27 cellular contexts compared by ENCODE assay signal in the genomic region with DNA sequence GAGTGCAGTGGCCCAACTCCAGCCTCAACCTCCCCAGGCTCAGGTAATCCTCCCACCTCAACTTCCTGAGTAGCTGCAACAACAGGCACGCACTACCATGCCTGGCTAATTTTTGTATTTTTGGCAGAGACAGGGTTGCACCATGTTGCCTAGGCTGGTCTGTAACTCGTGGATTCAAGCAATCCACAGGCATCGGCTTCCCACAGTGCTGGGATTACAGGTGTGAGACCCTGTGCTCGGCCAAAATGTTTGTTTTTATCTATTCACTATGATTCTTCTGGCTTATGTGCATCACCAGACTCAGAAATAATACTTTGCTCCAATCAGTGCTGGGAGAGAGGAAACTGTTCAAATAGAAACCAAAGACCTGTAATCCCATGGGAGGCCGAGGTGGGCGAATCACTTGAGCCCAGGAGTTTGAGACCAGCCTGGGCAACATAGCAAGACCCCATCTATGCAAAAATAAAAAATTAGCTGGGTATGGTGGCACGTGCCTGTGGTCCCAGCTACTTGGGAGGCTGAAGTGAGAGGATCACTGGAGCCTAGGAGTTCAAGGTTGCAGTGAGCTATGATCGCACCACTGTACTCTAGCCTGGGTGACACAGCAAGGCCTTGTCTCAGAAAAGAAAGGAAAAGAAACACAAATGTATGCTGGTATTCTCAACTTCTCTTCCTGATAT.
"Had no signal": no experiment of that assay in that cellular context is flagged by ENCODE, and none has a peak within 500 bp of the region (broad histone marks: within the 10 kb centered on the region; RNA-seq: fewer than 3 reads in every experiment).

No MANE protein-coding gene starts in this region.

- H2AFZ ChIP-seq: neural progenitor cell had no signal

- H3K4me2 ChIP-seq: neural progenitor cell had no signal

- H3K36me3 Mint-ChIP-seq: activated CD4-positive, alpha-beta memory T cell treated with anti-CD3 and anti-CD28 coated beads for 36 hours; activated naive CD8-positive, alpha-beta T cell treated with anti-CD3 and anti-CD28 coated beads, Interleukin-2, amount 10 ng/mL, durations not matched to agents 7 days and 5 days; naive thymus-derived CD8-positive, alpha-beta T cell; stimulated activated effector memory CD8-positive, alpha-beta T cell treated with anti-CD3 and anti-CD28 coated beads, Interleukin-12 subunit alpha, Interleukin-12 subunit beta, amount 100 ng/mL, for 72 hours; type B pancreatic cell had no signal

- H3K27ac Mint-ChIP-seq: activated CD4-positive, alpha-beta memory T cell treated with anti-CD3 and anti-CD28 coated beads for 36 hours; activated naive CD4-positive, alpha-beta T cell treated with anti-CD3 and anti-CD28 coated beads for 36 hours; activated naive CD8-positive, alpha-beta T cell treated with anti-CD3 and anti-CD28 coated beads, Interleukin-2, amount 10 ng/mL, durations not matched to agents 7 days and 5 days; effector memory CD8-positive, alpha-beta T cell; memory B cell; naive thymus-derived CD8-positive, alpha-beta T cell; stimulated activated effector memory CD8-positive, alpha-beta T cell treated with anti-CD3 and anti-CD28 coated beads, Interleukin-12 subunit alpha, Interleukin-12 subunit beta, amount 100 ng/mL, for 72 hours; T-helper 1 cell treated with Interleukin-12 subunit alpha and Interleukin-12 subunit beta and Interleukin-4 antibody, amounts not matched to agents 30 μg/mL and 1 μg/mL, for 36 hours; type B pancreatic cell had no signal

- H3K27me3 Mint-ChIP-seq: memory B cell had no signal

- FAIRE-seq: colon had no signal

- H3K9ac ChIP-seq: neural progenitor cell had no signal

- H3K9me3 ChIP-seq: breast epithelium, esophagus squamous epithelium, gastrocnemius medialis, thoracic aorta, vagina had no signal

- H3K27me3 ChIP-seq: gastrocnemius medialis, vagina had no signal

- H3K36me3 ChIP-seq: breast epithelium, esophagus squamous epithelium, gastrocnemius medialis, neural progenitor cell, thoracic aorta, vagina had no signal

- H3K4me1 Mint-ChIP-seq: stimulated activated effector memory CD8-positive, alpha-beta T cell treated with anti-CD3 and anti-CD28 coated beads, Interleukin-12 subunit alpha, Interleukin-12 subunit beta, amount 100 ng/mL, for 72 hours had no signal

- H3K9me3 Mint-ChIP-seq: activated CD4-positive, alpha-beta memory T cell treated with anti-CD3 and anti-CD28 coated beads for 36 hours; activated naive CD4-positive, alpha-beta T cell treated with anti-CD3 and anti-CD28 coated beads for 36 hours; activated naive CD8-positive, alpha-beta T cell treated with anti-CD3 and anti-CD28 coated beads, Interleukin-2, amount 10 ng/mL, durations not matched to agents 7 days and 5 days; central memory CD8-positive, alpha-beta T cell; effector memory CD8-positive, alpha-beta T cell; memory B cell; naive thymus-derived CD8-positive, alpha-beta T cell; neural progenitor cell; stimulated activated effector memory CD8-positive, alpha-beta T cell treated with anti-CD3 and anti-CD28 coated beads, Interleukin-12 subunit alpha, Interleukin-12 subunit beta, amount 100 ng/mL, for 72 hours; T-helper 1 cell treated with Interleukin-12 subunit alpha and Interleukin-12 subunit beta and Interleukin-4 antibody, amounts not matched to agents 30 μg/mL and 1 μg/mL, for 36 hours; type B pancreatic cell had no signal

- H3K4me3 ChIP-seq: breast epithelium, dorsolateral prefrontal cortex, esophagus squamous epithelium, gastrocnemius medialis, neural progenitor cell, thoracic aorta, vagina had no signal

- DNase-seq: activated CD4-positive, alpha-beta memory T cell treated with anti-CD3 and anti-CD28 coated beads for 36 hours; activated CD4-positive, alpha-beta T cell treated with anti-CD3 and anti-CD28 coated beads for 48 hours; activated effector memory CD4-positive, alpha-beta T cell treated with Interleukin-2 at 50 U/mL for 16 hours; activated naive CD4-positive, alpha-beta T cell treated with anti-CD3 and anti-CD28 coated beads for 36 hours; activated naive CD8-positive, alpha-beta T cell treated with anti-CD3 and anti-CD28 coated beads, Interleukin-2, amount 10 ng/mL, durations not matched to agents 7 days and 5 days; activated T-cell treated with anti-CD3 and anti-CD28 coated beads, Interleukin-2, amount 50 U/mL, for 48 hours; amniotic stem cell; dorsolateral prefrontal cortex; effector memory CD8-positive, alpha-beta T cell; esophagus squamous epithelium; gastrocnemius medialis; hippocampal formation; naive thymus-derived CD8-positive, alpha-beta T cell; posterior cingulate gyrus; retina; stimulated activated CD4-positive, alpha-beta T cell treated with anti-CD3 and anti-CD28 coated beads, Interleukin-12 subunit alpha, Interleukin-12 subunit beta, amount 100 ng/mL, for 4 hours; stimulated activated CD4-positive, alpha-beta T cell treated with anti-CD3 and anti-CD28 coated beads, Interleukin-1b, Interleukin-23, amount 100 ng/mL, for 48 hours had no signal

- H3K27ac ChIP-seq: breast epithelium, dorsolateral prefrontal cortex, esophagus squamous epithelium, gastrocnemius medialis, neural progenitor cell, thoracic aorta, vagina had no signal

- H3K4me3 Mint-ChIP-seq: activated CD4-positive, alpha-beta memory T cell treated with anti-CD3 and anti-CD28 coated beads for 36 hours; activated naive CD4-positive, alpha-beta T cell treated with anti-CD3 and anti-CD28 coated beads for 36 hours; activated naive CD8-positive, alpha-beta T cell treated with anti-CD3 and anti-CD28 coated beads, Interleukin-2, amount 10 ng/mL, durations not matched to agents 7 days and 5 days; central memory CD8-positive, alpha-beta T cell; effector memory CD8-positive, alpha-beta T cell; memory B cell; naive thymus-derived CD8-positive, alpha-beta T cell; neural progenitor cell; stimulated activated effector memory CD8-positive, alpha-beta T cell treated with anti-CD3 and anti-CD28 coated beads, Interleukin-12 subunit alpha, Interleukin-12 subunit beta, amount 100 ng/mL, for 72 hours; T-helper 1 cell treated with Interleukin-12 subunit alpha and Interleukin-12 subunit beta and Interleukin-4 antibody, amounts not matched to agents 30 μg/mL and 1 μg/mL, for 36 hours had no signal

- ATAC-seq: effector memory CD8-positive, alpha-beta T cell; gastrocnemius medialis; naive thymus-derived CD8-positive, alpha-beta T cell; stimulated activated effector memory CD8-positive, alpha-beta T cell treated with anti-CD3 and anti-CD28 coated beads, Interleukin-12 subunit alpha, Interleukin-12 subunit beta, amount 100 ng/mL, for 72 hours had no signal
